14 cellular contexts compared by ENCODE assay signal in genomic region chr13:39900106-39900750, GRCh38.
A peak's percentile ranks its signal among the peaks of the same experiment; 100 is the strongest.
DNase-seq lines count a peak whose midpoint lies in the region; ATAC-seq and TF ChIP-seq lines count a peak whose summit lies in the region.
"Had no signal": no experiment of that assay in that cellular context is flagged by ENCODE, and none has a peak within 500 bp of the region (broad histone marks: within the 10 kb centered on the region; RNA-seq: fewer than 3 reads in every experiment).

No MANE protein-coding gene starts in this region.

- TF ChIP-seq CTCF in right atrium auricular region (IDR thresholded peaks at IDR 0.05) (no peak), astrocyte of the spinal cord (IDR thresholded peaks at IDR 0.05; ENCODE audit: low read depth, low read length) (no peak), upper lobe of right lung (IDR thresholded peaks at IDR 0.05) (no peak), transverse colon (IDR thresholded peaks at IDR 0.05) (no peak)

- DNase-seq in Right ventricle myocardium superior: no peak
- DNase-seq in right atrium auricular region (ENCODE audit: low spot score): no peak
- peak; percentile 59 for DNase-seq in astrocyte of the spinal cord (ENCODE audit: low read depth, low spot score)
- DNase-seq in glomerular endothelial cell (ENCODE audit: extremely low read depth, low read depth, low spot score): peak; percentile 51
- no peak for DNase-seq in upper lobe of right lung
- no peak for DNase-seq in NCI-H2227 treated with DMSO at 0.1 percent for 48 hours (lab: John Stamatoyannopoulos, UW)
- no peak for DNase-seq in transverse colon
- DNase-seq in epidermal melanocyte (ENCODE audit: insufficient read length, low spot score): no peak
- DNase-seq: activated CD4-positive, alpha-beta T cell treated with anti-CD3 and anti-CD28 coated beads, Interleukin-2, amount 50 U/mL, for 48 hours; activated T-cell treated with anti-CD3 and anti-CD28 coated beads, Interleukin-2, amount 50 U/mL, for 1 hour; central memory CD4-positive, alpha-beta T cell; Kasumi-1; RPMI8226 had no signal

- in situ Hi-C loops in astrocyte of the spinal cord (cut with HindIII; ENCODE audit: low sequenced_read_pairs): no loop called here
- in situ Hi-C loops in transverse colon (cut with MboI; ENCODE audit: low pct_ligation_motif_present in 1 of 4, low pct_unique_long_range_greater_than_20kb in 1 of 4, low sequenced_read_pairs in 3 of 4): no loop called here

- WGBS in transverse colon (ENCODE audit: low coverage in 1 of 2), 2 donors: 33 to 64% methylated on average over 1 to 4 of the region's 4 CpGs

- no peak for TF ChIP-seq EP300 in transverse colon (IDR thresholded peaks at IDR 0.05; ENCODE audit: low read depth)

- H3K4me1 ChIP-seq in right atrium auricular region (no peaks in the 10 kb centered on the region), upper lobe of right lung (peaks cover 5% of the 10 kb centered on the region), transverse colon (no peaks in the 10 kb centered on the region)

- H3K27ac ChIP-seq in right atrium auricular region (no peak overlapping the region), upper lobe of right lung (peak overlapping the region; percentile 33), transverse colon (no peak overlapping the region)

- intact Hi-C loops in Right ventricle myocardium superior (cut with DNase I) (no loop called here), upper lobe of right lung (cut with DNase I) (no loop called here), transverse colon (cut with DNase I; ENCODE audit: low total_unique reads) (no loop called here)

- H3K36me3 ChIP-seq in right atrium auricular region: no peaks in the 10 kb centered on the region
- no peaks in the 10 kb centered on the region for H3K36me3 ChIP-seq in upper lobe of right lung
- H3K36me3 ChIP-seq in transverse colon: no peaks in the 10 kb centered on the region

- peak; percentile 43 for ATAC-seq in Right ventricle myocardium superior (ENCODE audit: poor library complexity)
- ATAC-seq in upper lobe of right lung: no peak
- ATAC-seq: natural killer cell treated with Interleukin-12 subunit alpha and Interleukin-12 subunit beta and Interleukin-15 and Interleukin-18, amount 100 ng/mL, for 72 hours had no signal

- H3K27me3 ChIP-seq in right atrium auricular region (no peaks in the 10 kb centered on the region), upper lobe of right lung (no peaks in the 10 kb centered on the region), transverse colon (no peaks in the 10 kb centered on the region)

- no peak for TF ChIP-seq POLR2A in transverse colon (IDR thresholded peaks at IDR 0.05)

- no peaks in the 10 kb centered on the region for H3K9me3 ChIP-seq in right atrium auricular region
- H3K9me3 ChIP-seq in upper lobe of right lung: no peaks in the 10 kb centered on the region
- H3K9me3 ChIP-seq in transverse colon: no peaks in the 10 kb centered on the region

- H3K4me3 ChIP-seq in right atrium auricular region: no peak overlapping the region
- no peak overlapping the region for H3K4me3 ChIP-seq in astrocyte of the spinal cord (ENCODE audit: low read depth, low read length)
- no peak overlapping the region for H3K4me3 ChIP-seq in upper lobe of right lung
- no peak overlapping the region for H3K4me3 ChIP-seq in transverse colon

Comparison
In these comparisons a context has a peak if more than half of its experiments do, and no peak if none do; other contexts are left out.
1. DNase-seq: peak in astrocyte of the spinal cord (single experiment) and glomerular endothelial cell (single experiment); none in Right ventricle myocardium superior (single experiment), right atrium auricular region (single experiment), upper lobe of right lung (single experiment), NCI-H2227 treated with DMSO at 0.1 percent for 48 hours (single experiment), transverse colon (single experiment) and epidermal melanocyte (single experiment).